In genomic region chr1:18886003-18886335, GRCh38 we compare ENCODE assay signal across 16 cellular contexts. TPM values are rescaled to one million over a fixed set of nuclear protein-coding genes. Genes with fewer than 3 reads are reported as not detected.
DNase-seq lines count a peak whose midpoint lies in the region; TF ChIP-seq lines count a peak whose summit lies in the region.
"Had no signal": no experiment of that assay in that cellular context is flagged by ENCODE, and none has a peak within 500 bp of the region (broad histone marks: within the 10 kb centered on the region; RNA-seq: fewer than 3 reads in every experiment).

No MANE protein-coding gene starts in this region.

- H3K36me3 ChIP-seq in hepatocyte (replicated peaks; ENCODE audit: insufficient read depth, low read depth) (no peaks in the 10 kb centered on the region), skeletal muscle tissue (ENCODE audit: control insufficient read depth in 3 of 3, insufficient read depth in 3 of 3, low read length in 3 of 3) (peaks cover 24 to 42% (median 32%) of the 10 kb centered on the region in 3 donors)

- H3K4me2 ChIP-seq in hepatocyte = no peak overlapping the region

- H3K27me3 ChIP-seq in hepatocyte = no peaks in the 10 kb centered on the region
- no peaks in the 10 kb centered on the region for H3K27me3 ChIP-seq in skeletal muscle tissue (ENCODE audit: control insufficient read depth in 3 of 3, insufficient read depth in 3 of 3, low read length in 3 of 3)

- DNase-seq in HFFc6 = peak; percentile 63
- DNase-seq in amniotic epithelial cell (ENCODE audit: low read depth) = peak; percentile 82
- DNase-seq in hepatocyte (ENCODE audit: low spot score) = peak; percentile 25
- no peak for DNase-seq in putamen (ENCODE audit: low spot score)
- DNase-seq in UCSD-AML1 (lab: John Stamatoyannopoulos, UW; ENCODE audit: unreplicated experiment) = no peak
- no peak for DNase-seq in NCI-H2107 (lab: John Stamatoyannopoulos, UW)
- DNase-seq: activated CD4-positive, CD25-positive, alpha-beta regulatory T cell; DMS79; effector CD8-positive, alpha-beta T cell; NCI-H187; NCI-H524 treated with DMSO at 0.1 percent for 48 hours; stimulated activated CD4-positive, alpha-beta T cell treated with anti-CD3 and anti-CD28 coated beads, Interleukin-15, amount 100 ng/mL, for 24 hours had no signal

- H3K27ac ChIP-seq in hepatocyte = no peak overlapping the region
- H3K27ac ChIP-seq in skeletal muscle tissue (ENCODE audit: low read depth, low read length) = peak overlapping the region; percentile 69

- no peak overlapping the region for H2AFZ ChIP-seq in hepatocyte

- 0 out of 2 replicates have a peak, but pooled peaks cover 2% of the 10 kb centered on the region for H3K27me3 Mint-ChIP-seq in HFFc6 (ENCODE audit: insufficient read depth)

- no peak overlapping the region for H3K27ac Mint-ChIP-seq in HFFc6

- H3K4me1 ChIP-seq in hepatocyte (ENCODE audit: insufficient read depth) = no peaks in the 10 kb centered on the region
- peaks cover 43 to 51% (median 50%) of the 10 kb centered on the region in 3 donors for H3K4me1 ChIP-seq in skeletal muscle tissue (ENCODE audit: control insufficient read depth in 3 of 3, insufficient read depth in 3 of 3, low read length in 3 of 3)

- H3K9me3 Mint-ChIP-seq in HFFc6 = no peaks in the 10 kb centered on the region

- no peaks in the 10 kb centered on the region for H3K9me3 ChIP-seq in hepatocyte (ENCODE audit: low read depth)
- no peaks in the 10 kb centered on the region for H3K9me3 ChIP-seq in skeletal muscle tissue (ENCODE audit: control insufficient read depth in 3 of 3, low read length in 3 of 3)

- no peaks in the 10 kb centered on the region for H4K20me1 ChIP-seq in hepatocyte (ENCODE audit: insufficient read depth, poor library complexity, severe bottlenecking)

- WGBS in hepatocyte (ENCODE audit: low lambda C conversion rate, missing lambda C conversion rate) = 100% methylated on average over 1 of the region's 1 CpG

- no peak overlapping the region for H3K4me3 Mint-ChIP-seq in HFFc6
- H3K4me3 Mint-ChIP-seq: CD14-positive monocyte had no signal

- H3K79me2 ChIP-seq in hepatocyte = no peaks in the 10 kb centered on the region

- H3K36me3 Mint-ChIP-seq in HFFc6 (ENCODE audit: low read depth) = peaks cover 7% of the 10 kb centered on the region; the same call in 1 of the 2 replicates

- H3K4me3 ChIP-seq in hepatocyte (no peak overlapping the region), skeletal muscle tissue (ENCODE audit: low read length in 3 of 3) (peak overlapping the region in 1 of 3 donors; percentile 13)
- H3K4me3 ChIP-seq: GM12878 had no signal

- H3K9ac ChIP-seq in skeletal muscle tissue (ENCODE audit: low read depth in 1 of 3, low read length in 3 of 3) = peak overlapping the region in 1 of 3 donors; percentile 32

- H3K4me1 Mint-ChIP-seq in HFFc6 (ENCODE audit: low read depth) = peaks cover 23% of the 10 kb centered on the region
- H3K4me1 Mint-ChIP-seq: CD14-positive monocyte had no signal

- TF ChIP-seq CTCF in HFFc6 (IDR thresholded peaks at IDR 0.05) = no peak
- TF ChIP-seq CTCF in hepatocyte (IDR thresholded peaks at IDR 0.05; ENCODE audit: poor library complexity) = no peak

- H3K9me2 ChIP-seq in hepatocyte (replicated peaks; ENCODE audit: insufficient read depth) = no peaks in the 10 kb centered on the region

RNA-seq across cellular contexts. Expression of gene ALDH4A1, which starts 16.4 kb away (rescaled TPM):
- 10 to 100 TPM; 18.3 to 24.1 (median 20.2) TPM for total RNA-seq in HFFc6 (2021; fragmentation: NEBNext Ultra II Directional; extraction: Animal tissue kit (Norgen Biotek cat#: 25700))
- total RNA-seq in hepatocyte = 41.4 and 51.7 TPM in 2 replicates
- 32.4 and 49.1 TPM in 2 replicates for polyA plus RNA-seq in hepatocyte
- total RNA-seq in skeletal muscle tissue = 6.3 TPM

RNA-seq across cellular contexts. Expression of gene TAS1R2, which starts 26.5 kb away (rescaled TPM):
- total RNA-seq in HFFc6 (2021; fragmentation: NEBNext Ultra II Directional; extraction: Animal tissue kit (Norgen Biotek cat#: 25700)) = not detected
- total RNA-seq in hepatocyte (not detected in 2 replicates), skeletal muscle tissue (not detected)
- polyA plus RNA-seq in hepatocyte = not detected in 2 replicates
- total RNA-seq: glomerular endothelial cell, GM12878 had no signal
- polyA plus RNA-seq: CD14-positive monocyte, GM12878 had no signal

Comparison
In these comparisons a context has a peak if more than half of its experiments do, and no peak if none do; other contexts are left out.
1. DNase-seq: peak in HFFc6 (single experiment), amniotic epithelial cell (single experiment) and hepatocyte (single experiment); none in putamen (single experiment), UCSD-AML1 (single experiment) and NCI-H2107 (single experiment).